In genomic region chr4:3766207-3766790, GRCh38 we compare ENCODE assay signal across 9 cellular contexts. TPM values are rescaled to one million over a fixed set of nuclear protein-coding genes. Genes with fewer than 3 reads are reported as not detected.
DNase-seq lines count a peak whose midpoint lies in the region; ATAC-seq and TF ChIP-seq lines count a peak whose summit lies in the region.
"Had no signal": no experiment of that assay in that cellular context is flagged by ENCODE, and none has a peak within 500 bp of the region (broad histone marks: within the 10 kb centered on the region; RNA-seq: fewer than 3 reads in every experiment).

Gene ADRA2C (plus strand): TSS chr4:3766385. CDS start chr4:3766607, 222 bp downstream.

- H3K4me3 Mint-ChIP-seq in activated naive CD8-positive, alpha-beta T cell treated with anti-CD3 and anti-CD28 coated beads for 36 hours: peak within 1 kb of the TSS; percentile 48

- peaks cover 2% of the 10 kb centered on the region for H3K4me1 Mint-ChIP-seq in activated naive CD8-positive, alpha-beta T cell treated with anti-CD3 and anti-CD28 coated beads for 36 hours

- 1 to 3% (median 2%) methylated on average over 18 to 97 of the region's 97 CpGs for WGBS in stomach, 5 donors

- H3K9me3 ChIP-seq in iPS-20b (ENCODE audit: insufficient read depth, low read depth, low read length): no peaks in the 10 kb centered on the region
- H3K9me3 ChIP-seq in stomach: no peaks in the 10 kb centered on the region

- H3K36me3 ChIP-seq in iPS-20b (ENCODE audit: insufficient read depth, low read depth, low read length): no peaks in the 10 kb centered on the region
- no peaks in the 10 kb centered on the region for H3K36me3 ChIP-seq in stomach

- H3K27ac Mint-ChIP-seq in activated naive CD8-positive, alpha-beta T cell treated with anti-CD3 and anti-CD28 coated beads for 36 hours: no peak within 1 kb of the TSS

- H3K36me3 Mint-ChIP-seq in activated naive CD8-positive, alpha-beta T cell treated with anti-CD3 and anti-CD28 coated beads for 36 hours: no peaks in the 10 kb centered on the region

- TF ChIP-seq CTCF in stomach (IDR thresholded peaks at IDR 0.05): no peak
- no peak for TF ChIP-seq CTCF in RWPE1 (conservative IDR thresholded peaks at IDR 0.05; ENCODE audit: low read depth)

- ATAC-seq in GM18909 (IDR thresholded peaks at IDR 0.05; ENCODE audit: poor library complexity, unreplicated experiment): no peak

- TF ChIP-seq POLR2A in stomach (IDR thresholded peaks at IDR 0.05): no peak

- DNase-seq in DMS79 treated with DMSO at 0.1 percent for 48 hours (lab: John Stamatoyannopoulos, UW) (peak; percentile 0), DMS79 (lab: John Stamatoyannopoulos, UW) (no peak), stomach (no peak), Ammon's horn (ENCODE audit: low spot score) (no peak), RWPE1 (ENCODE audit: low spot score) (no peak)
- DNase-seq in activated naive CD8-positive, alpha-beta T cell treated with anti-CD3 and anti-CD28 coated beads for 36 hours: peak; percentile 24

- peaks cover 50% of the 10 kb centered on the region for H3K27me3 ChIP-seq in iPS-20b (ENCODE audit: insufficient read depth, low read length)
- peaks cover 0 to 78% (median 42%) of the 10 kb centered on the region in 3 donors for H3K27me3 ChIP-seq in stomach

- H3K27ac ChIP-seq in iPS-20b (ENCODE audit: low read length) (no peak within 1 kb of the TSS), stomach (peak within 1 kb of the TSS in 2 of 5 donors; percentile 34 to 65), RWPE1 (no peak within 1 kb of the TSS)
- H3K27ac ChIP-seq: HL-60 had no signal

- intact Hi-C loops in stomach (cut with DNase I; ENCODE audit: low total_unique reads): loop anchor here (10.0 kb wide), 1 partner anchor 119 kb away; no protein-coding TSS in a partner anchor

- TF ChIP-seq EP300 in stomach (IDR thresholded peaks at IDR 0.05): no peak

- CTCF ChIA-PET in RWPE1 (lab: Yijun Ruan, JAX): interaction anchor here (0.5 to 0.7 kb wide), 2 partner anchors 112 to 493 kb away, joined by 3 read pairs; no protein-coding TSS in a partner anchor

- H3K4me3 ChIP-seq in iPS-20b (ENCODE audit: low read length) (peak within 1 kb of the TSS; percentile 69), stomach (peak within 1 kb of the TSS; percentile 34 to 41 (median 40))

- H3K27me3 Mint-ChIP-seq in activated naive CD8-positive, alpha-beta T cell treated with anti-CD3 and anti-CD28 coated beads for 36 hours: peaks cover 45% of the 10 kb centered on the region

- H3K9me3 Mint-ChIP-seq in activated naive CD8-positive, alpha-beta T cell treated with anti-CD3 and anti-CD28 coated beads for 36 hours: no peaks in the 10 kb centered on the region

- peak within 1 kb of the TSS; percentile 48; the same call in 1 of the 2 replicates for H3K9ac ChIP-seq in iPS-20b (ENCODE audit: low read depth, low read length)

- POLR2A ChIA-PET in RWPE1 (lab: Yijun Ruan, JAX; ENCODE audit: low non-redundant PET): no interaction called here

- H3K4me1 ChIP-seq in iPS-20b (ENCODE audit: insufficient read depth, low read length) (no peaks in the 10 kb centered on the region), stomach (peaks cover 3 to 26% (median 12%) of the 10 kb centered on the region in 4 donors)

RNA-seq across cellular contexts. Expression of gene ADRA2C, which starts in this region (rescaled TPM):
- not detected for total RNA-seq in activated naive CD8-positive, alpha-beta T cell treated with anti-CD3 and anti-CD28 coated beads for 36 hours
- total RNA-seq in stomach: 1 to 10 TPM in 4 of 5 donors, not detected in 1; 1.0 to 3.6 (median 1.3) TPM
- polyA plus RNA-seq in stomach: 10 to 100 TPM in 1 of 3 donors, under 1 TPM in 1, not detected in 1; 0.31 to 12.6 TPM

Comparison
In these comparisons a context has a peak if more than half of its experiments do, and no peak if none do; other contexts are left out.
1. Peak in DNase-seq in activated naive CD8-positive, alpha-beta T cell treated with anti-CD3 and anti-CD28 coated beads for 36 hours; RNA of the gene not detected or under 1 TPM.